Comparison of ENCODE assay signal across 12 cellular contexts in genomic region chr20:20212675-20213096, GRCh38.
A peak's percentile ranks its signal among the peaks of the same experiment; 100 is the strongest.
DNase-seq lines count a peak whose midpoint lies in the region; ATAC-seq and FAIRE-seq lines count a peak whose summit lies in the region.
"Had no signal": no experiment of that assay in that cellular context is flagged by ENCODE, and none has a peak within 500 bp of the region (broad histone marks: within the 10 kb centered on the region; RNA-seq: fewer than 3 reads in every experiment).

No MANE protein-coding gene starts in this region.

- intact Hi-C loops in Right ventricle myocardium superior (cut with DNase I) (no loop called here), cardiac septum (cut with DNase I) (loop anchor here (5.0 kb wide), 1 partner anchor 125 kb away; no protein-coding TSS in a partner anchor)

- peak; percentile 59 for ATAC-seq in Right ventricle myocardium superior (ENCODE audit: poor library complexity)
- ATAC-seq in HG03280 (IDR thresholded peaks at IDR 0.05; ENCODE audit: unreplicated experiment) = no peak
- ATAC-seq in stimulated activated naive CD8-positive, alpha-beta T cell treated with anti-CD3 and anti-CD28 coated beads, Interleukin-15, Interleukin-2, amounts not matched to agents 100 U/mL and 50 U/mL, for 24 hours = no peak

- FAIRE-seq in RCC 7860 (lab: Jason Lieb, UNC) = no peak
- FAIRE-seq: H1 had no signal

- DNase-seq in Right ventricle myocardium superior (peak; percentile 57), cardiac septum (ENCODE audit: low spot score) (no peak), NCI-H187 treated with DMSO at 0.1 percent for 48 hours (lab: John Stamatoyannopoulos, UW) (peak; percentile 94), RCC 7860 (ENCODE audit: low spot score) (peak; percentile 26), amygdala (lab: John Stamatoyannopoulos, UW) (no peak)
- no peak for DNase-seq in stimulated activated CD4-positive, alpha-beta T cell treated with anti-CD3 and anti-CD28 coated beads, Interleukin-2, amount 100 ng/mL, for 48 hours
- no peak for DNase-seq in stimulated activated naive CD8-positive, alpha-beta T cell treated with anti-CD3 and anti-CD28 coated beads, Interleukin-15, Interleukin-2, amounts not matched to agents 100 U/mL and 50 U/mL, for 24 hours
- DNase-seq: amniotic stem cell; mesenchymal stem cell; stimulated activated CD4-positive, alpha-beta T cell treated with anti-CD3 and anti-CD28 coated beads, Interleukin-1b, Interleukin-23, amount 100 ng/mL, for 48 hours had no signal

Comparison
In these comparisons a context has a peak if more than half of its experiments do, and no peak if none do; other contexts are left out.
1. DNase-seq: peak in Right ventricle myocardium superior (single experiment), NCI-H187 treated with DMSO at 0.1 percent for 48 hours (single experiment) and RCC 7860 (single experiment); none in cardiac septum (single experiment), stimulated activated CD4-positive, alpha-beta T cell treated with anti-CD3 and anti-CD28 coated beads, Interleukin-2, amount 100 ng/mL, for 48 hours (0 of 2), amygdala (0 of 56) and stimulated activated naive CD8-positive, alpha-beta T cell treated with anti-CD3 and anti-CD28 coated beads, Interleukin-15, Interleukin-2, amounts not matched to agents 100 U/mL and 50 U/mL, for 24 hours (single experiment).